12 cellular contexts compared by ENCODE assay signal in genomic region chr9:31302620-31303418, GRCh38.
A peak's percentile ranks its signal among the peaks of the same experiment; 100 is the strongest.
DNase-seq lines count a peak whose midpoint lies in the region; ATAC-seq and TF ChIP-seq lines count a peak whose summit lies in the region.
"Had no signal": no experiment of that assay in that cellular context is flagged by ENCODE, and none has a peak within 500 bp of the region (broad histone marks: within the 10 kb centered on the region; RNA-seq: fewer than 3 reads in every experiment).

No MANE protein-coding gene starts in this region.

- H4K20me1 ChIP-seq in mammary epithelial cell (ENCODE audit: insufficient read depth, low read length), result no peaks in the 10 kb centered on the region

- H3K27ac ChIP-seq in mammary epithelial cell (ENCODE audit: insufficient read depth, low read depth, low read length) (no peak overlapping the region), sigmoid colon (no peak overlapping the region), thyroid gland (no peak overlapping the region), spleen (peak overlapping the region in 1 of 8 donors; percentile 36)

- peak overlapping the region; percentile 56 for H2AFZ ChIP-seq in mammary epithelial cell (ENCODE audit: low read depth, low read length)

- intact Hi-C loops in mammary epithelial cell (cut with micrococcal nuclease), result loop anchor here (5.0 kb wide), 1 partner anchor 294 kb away; no protein-coding TSS in a partner anchor
- intact Hi-C loops in sigmoid colon (cut with DNase I), result no loop called here
- intact Hi-C loops in thyroid gland (cut with DNase I), result no loop called here
- intact Hi-C loops in spleen (cut with DNase I; ENCODE audit: low total_unique reads), result no loop called here

- dilution Hi-C loops in mammary epithelial cell (cut with HindIII; ENCODE audit: low sequenced_read_pairs), result no loop called here

- H3K9ac ChIP-seq in mammary epithelial cell (ENCODE audit: insufficient read depth, low read length), result peak overlapping the region; percentile 13
- H3K9ac ChIP-seq: SK-N-SH had no signal

- no peaks in the 10 kb centered on the region for H3K36me3 ChIP-seq in mammary epithelial cell (ENCODE audit: insufficient read depth, low read length)
- no peaks in the 10 kb centered on the region for H3K36me3 ChIP-seq in sigmoid colon
- H3K36me3 ChIP-seq in thyroid gland, result no peaks in the 10 kb centered on the region
- no peaks in the 10 kb centered on the region for H3K36me3 ChIP-seq in spleen

- peak; percentile 86 for ATAC-seq in GM21447 (IDR thresholded peaks at IDR 0.05; ENCODE audit: unreplicated experiment)
- peak; percentile 66 for ATAC-seq in HG03159 (IDR thresholded peaks at IDR 0.05; ENCODE audit: unreplicated experiment)

- DNase-seq in NCI-H146 treated with DMSO at 0.1 percent for 48 hours (lab: John Stamatoyannopoulos, UW; ENCODE audit: unreplicated experiment) (peak; percentile 27), NCI-H146 (lab: John Stamatoyannopoulos, UW) (no peak), mammary epithelial cell (no peak), sigmoid colon (no peak), thyroid gland (no peak), spleen (no peak)
- DNase-seq: activated CD8-positive, alpha-beta memory T cell treated with anti-CD3 and anti-CD28 coated beads, Interleukin-2, amount 50 U/mL, for 48 hours; GDM1; NCI-H2029; SK-N-SH had no signal

- no peak overlapping the region for H3K4me3 ChIP-seq in mammary epithelial cell (replicated peaks in 1 of 3; ENCODE audit: insufficient read depth in 1 of 3, low read depth in 2 of 3, low read length in 3 of 3)
- no peak overlapping the region for H3K4me3 ChIP-seq in sigmoid colon
- no peak overlapping the region for H3K4me3 ChIP-seq in thyroid gland (replicated peaks in 1 of 3)
- H3K4me3 ChIP-seq in spleen, result no peak overlapping the region

- no TSS peak for BruUV-seq in mammary epithelial cell (replicated peaks; lab: Mats Ljungman, UMichigan)

- in situ Hi-C loops in mammary epithelial cell (cut with MboI; ENCODE audit: low sequenced_read_pairs in 2 of 2), result loop anchor here in 1 of 2 donors (10.0 kb wide), 1 partner anchor 178 kb away; no protein-coding TSS in a partner anchor

- TF ChIP-seq POLR2A in sigmoid colon (IDR thresholded peaks at IDR 0.05) (no peak), thyroid gland (IDR thresholded peaks at IDR 0.05) (no peak), spleen (IDR thresholded peaks at IDR 0.05) (no peak)

- WGBS in mammary epithelial cell (ENCODE audit: low coverage, missing lambda C conversion rate), result 98% methylated on average over 4 of the region's 4 CpGs
- 43 to 72% methylated on average over 4 of the region's 4 CpGs for WGBS in sigmoid colon, 2 donors
- WGBS in thyroid gland, 2 donors, result 73 to 79% methylated on average over 4 of the region's 4 CpGs
- WGBS in spleen, 5 donors, result 47 to 77% (median 64%) methylated on average over 4 of the region's 4 CpGs

- H3K4me2 ChIP-seq in mammary epithelial cell (ENCODE audit: insufficient read depth, low read depth, low read length), result no peak overlapping the region
- H3K4me2 ChIP-seq: SK-N-SH had no signal

- H3K9me3 ChIP-seq in mammary epithelial cell (replicated peaks; ENCODE audit: insufficient read depth, low read length) (no peaks in the 10 kb centered on the region), sigmoid colon (no peaks in the 10 kb centered on the region), thyroid gland (no peaks in the 10 kb centered on the region), spleen (no peaks in the 10 kb centered on the region)
- H3K9me3 ChIP-seq: SK-N-SH had no signal

- TF ChIP-seq CTCF in mammary epithelial cell (conservative IDR thresholded peaks at IDR 0.05 in 1 of 2, IDR thresholded peaks at IDR 0.05 in 1 of 2; ENCODE audit: extremely low read depth in 1 of 2, insufficient read depth in 1 of 2, low read depth in 1 of 2, low read length in 2 of 2) (no peak), sigmoid colon (IDR thresholded peaks at IDR 0.05) (no peak), thyroid gland (IDR thresholded peaks at IDR 0.05) (no peak), spleen (IDR thresholded peaks at IDR 0.05 in 8 of 11, conservative IDR thresholded peaks at IDR 0.05 in 3 of 11) (no peak)

- H3K27me3 ChIP-seq in mammary epithelial cell (ENCODE audit: insufficient read depth, low read length), result no peaks in the 10 kb centered on the region
- no peaks in the 10 kb centered on the region for H3K27me3 ChIP-seq in sigmoid colon
- no peaks in the 10 kb centered on the region for H3K27me3 ChIP-seq in thyroid gland
- H3K27me3 ChIP-seq in spleen (replicated peaks in 1 of 7), result no peaks in the 10 kb centered on the region

- TF ChIP-seq EP300 in sigmoid colon (IDR thresholded peaks at IDR 0.05), result no peak

- H3K79me2 ChIP-seq in mammary epithelial cell (ENCODE audit: insufficient read depth, low read length), result no peaks in the 10 kb centered on the region

- CTCF ChIA-PET in mammary epithelial cell (lab: Charles Lee; ENCODE audit: low non-redundant PET), result no interaction called here

- peaks cover 5% of the 10 kb centered on the region for H3K4me1 ChIP-seq in mammary epithelial cell (ENCODE audit: insufficient read depth, low read length)
- no peaks in the 10 kb centered on the region for H3K4me1 ChIP-seq in sigmoid colon
- H3K4me1 ChIP-seq in thyroid gland, result no peaks in the 10 kb centered on the region
- peaks cover 0 to 12% (median 7%) of the 10 kb centered on the region in 6 donors for H3K4me1 ChIP-seq in spleen
